18 cellular contexts compared by ENCODE assay signal in the genomic region with DNA sequence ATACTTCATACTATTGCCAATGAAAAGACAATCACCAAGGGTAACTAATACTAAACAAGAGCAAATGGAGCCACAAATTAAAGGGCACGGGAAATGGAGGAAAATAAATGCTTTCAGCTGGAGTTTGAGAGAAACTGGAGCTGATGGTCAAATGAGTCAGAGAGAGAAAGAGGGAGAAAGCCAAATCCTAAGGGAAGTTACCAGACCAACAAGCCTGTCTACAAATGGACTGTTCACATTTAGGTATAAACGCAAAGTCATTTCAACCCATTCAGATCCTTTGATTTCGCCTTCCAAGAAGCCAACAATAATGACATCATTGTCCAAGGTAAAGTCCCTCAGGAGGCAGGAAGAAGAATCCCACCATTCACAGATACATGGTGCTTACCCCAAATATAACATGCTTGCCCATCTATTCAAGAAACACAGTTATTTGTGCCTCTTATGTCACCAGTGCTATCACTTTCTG.
DNase-seq lines count a peak whose midpoint lies in the region; ATAC-seq and TF ChIP-seq lines count a peak whose summit lies in the region.
"Had no signal": no experiment of that assay in that cellular context is flagged by ENCODE, and none has a peak within 500 bp of the region (broad histone marks: within the 10 kb centered on the region; RNA-seq: fewer than 3 reads in every experiment).

No MANE protein-coding gene starts in this region.

- peaks cover 3 to 18% (median 9%) of the 10 kb centered on the region in 4 donors for H3K4me1 Mint-ChIP-seq in CD4-positive, CD25-positive, alpha-beta regulatory T cell
- peaks cover 24% of the 10 kb centered on the region for H3K4me1 Mint-ChIP-seq in activated T-helper 17 cell treated with anti-CD3 and anti-CD28 coated beads, Interleukin-2, amount 50 U/mL, for 72 hours
- H3K4me1 Mint-ChIP-seq: naive B cell had no signal

- intact Hi-C loops in uterus (cut with DNase I; ENCODE audit: low total_unique reads), result no loop called here

- TF ChIP-seq CTCF in fibroblast of pulmonary artery (IDR thresholded peaks at IDR 0.05; ENCODE audit: low read length, missing control alignments) (no peak), uterus (IDR thresholded peaks at IDR 0.05) (no peak)

- DNase-seq in CD4-positive, CD25-positive, alpha-beta regulatory T cell, result peak in 1 of 3 donors; percentile 9
- DNase-seq in fibroblast of pulmonary artery (ENCODE audit: low read depth) (peak; percentile 8), NCI-H146 (lab: John Stamatoyannopoulos, UW) (no peak), NCI-H82 (lab: John Stamatoyannopoulos, UW) (no peak), uterus (no peak)
- DNase-seq: activated CD8-positive, alpha-beta memory T cell treated with anti-CD3 and anti-CD28 coated beads, Interleukin-2, amount 50 U/mL, for 4 hours; DMS153; erythroblast; KG1; naive B cell; NCI-H1048; NCI-H2029 treated with DMSO at 0.1 percent for 48 hours; NCI-H510A; Right ventricle myocardium superior had no signal

- ATAC-seq in CD4-positive, CD25-positive, alpha-beta regulatory T cell (ENCODE audit: low read depth in 2 of 2), result no peak
- peak; percentile 19 for ATAC-seq in activated T-helper 17 cell treated with anti-CD3 and anti-CD28 coated beads, Interleukin-2, amount 50 U/mL, for 72 hours (replicated peaks)

- TF ChIP-seq POLR2A in uterus (IDR thresholded peaks at IDR 0.05), result no peak

- no peaks in the 10 kb centered on the region for H3K9me3 ChIP-seq in CD4-positive, CD25-positive, alpha-beta regulatory T cell (ENCODE audit: control insufficient read depth in 2 of 2, low read length in 2 of 2)
- no peaks in the 10 kb centered on the region for H3K9me3 ChIP-seq in uterus
- H3K9me3 ChIP-seq: thoracic aorta had no signal

- H3K79me2 ChIP-seq in ACC112 (ENCODE audit: control insufficient read depth, insufficient read depth, low read length, unreplicated experiment), result no peaks in the 10 kb centered on the region

- peak overlapping the region; percentile 20 for H3K4me3 ChIP-seq in ACC112 (ENCODE audit: low read depth, low read length)
- H3K4me3 ChIP-seq in CD4-positive, CD25-positive, alpha-beta regulatory T cell (ENCODE audit: low read depth, low read length), result peak overlapping the region; percentile 1
- H3K4me3 ChIP-seq in fibroblast of pulmonary artery (replicated peaks; ENCODE audit: low read depth, low read length), result no peak overlapping the region
- H3K4me3 ChIP-seq in uterus, result no peak overlapping the region
- H3K4me3 ChIP-seq: thoracic aorta had no signal

- peak overlapping the region; percentile 34; the same call in 1 of the 2 replicates for H3K27ac ChIP-seq in ACC112 (ENCODE audit: low read depth, low read length)
- H3K27ac ChIP-seq in CD4-positive, CD25-positive, alpha-beta regulatory T cell (ENCODE audit: insufficient read depth, low read length, poor library complexity, severe bottlenecking), result no peak overlapping the region
- H3K27ac ChIP-seq in uterus, result no peak overlapping the region
- H3K27ac ChIP-seq: thoracic aorta had no signal

- H3K36me3 Mint-ChIP-seq in CD4-positive, CD25-positive, alpha-beta regulatory T cell, result no peaks in the 10 kb centered on the region
- H3K36me3 Mint-ChIP-seq in activated T-helper 17 cell treated with anti-CD3 and anti-CD28 coated beads, Interleukin-2, amount 50 U/mL, for 72 hours (ENCODE audit: low read depth), result no peaks in the 10 kb centered on the region
- H3K36me3 Mint-ChIP-seq: naive B cell had no signal

- H3K4me1 ChIP-seq in ACC112 (ENCODE audit: control insufficient read depth, insufficient read depth, low read length, unreplicated experiment) (peaks cover 14% of the 10 kb centered on the region), uterus (no peaks in the 10 kb centered on the region)
- H3K4me1 ChIP-seq in CD4-positive, CD25-positive, alpha-beta regulatory T cell (ENCODE audit: control insufficient read depth, insufficient read depth, low read length, poor library complexity, severe bottlenecking), result no peaks in the 10 kb centered on the region

- H3K9me3 Mint-ChIP-seq in CD4-positive, CD25-positive, alpha-beta regulatory T cell, result peaks cover 0 to 3% (median 0%) of the 10 kb centered on the region in 7 donors
- peaks cover 3% of the 10 kb centered on the region for H3K9me3 Mint-ChIP-seq in activated T-helper 17 cell treated with anti-CD3 and anti-CD28 coated beads, Interleukin-2, amount 50 U/mL, for 72 hours

- H3K36me3 ChIP-seq in ACC112 (ENCODE audit: insufficient read depth, low read length) (no peaks in the 10 kb centered on the region), uterus (no peaks in the 10 kb centered on the region)
- H3K36me3 ChIP-seq in CD4-positive, CD25-positive, alpha-beta regulatory T cell (ENCODE audit: control insufficient read depth, insufficient read depth, low read length), result no peaks in the 10 kb centered on the region
- H3K36me3 ChIP-seq: thoracic aorta had no signal

- peak overlapping the region in 1 of 4 donors; percentile 3 for H3K4me3 Mint-ChIP-seq in CD4-positive, CD25-positive, alpha-beta regulatory T cell
- peak overlapping the region; percentile 39 for H3K4me3 Mint-ChIP-seq in activated T-helper 17 cell treated with anti-CD3 and anti-CD28 coated beads, Interleukin-2, amount 50 U/mL, for 72 hours
- H3K4me3 Mint-ChIP-seq: naive B cell had no signal

- H3K27ac Mint-ChIP-seq in CD4-positive, CD25-positive, alpha-beta regulatory T cell, result no peak overlapping the region
- H3K27ac Mint-ChIP-seq in activated T-helper 17 cell treated with anti-CD3 and anti-CD28 coated beads, Interleukin-2, amount 50 U/mL, for 72 hours, result peak overlapping the region; percentile 57
- H3K27ac Mint-ChIP-seq: naive B cell, progenitor cell of endocrine pancreas had no signal

- H2AFZ ChIP-seq in ACC112 (ENCODE audit: low read length, unreplicated experiment), result peak overlapping the region; percentile 85

- H3K27me3 ChIP-seq in ACC112 (ENCODE audit: insufficient read depth, low read length) (no peaks in the 10 kb centered on the region), uterus (no peaks in the 10 kb centered on the region)
- H3K27me3 ChIP-seq in CD4-positive, CD25-positive, alpha-beta regulatory T cell (ENCODE audit: control insufficient read depth, insufficient read depth, low read length), result no peaks in the 10 kb centered on the region

- peaks cover 12% of the 10 kb centered on the region for H3K27me3 Mint-ChIP-seq in CD4-positive, CD25-positive, alpha-beta regulatory T cell
- peaks cover 8% of the 10 kb centered on the region for H3K27me3 Mint-ChIP-seq in activated T-helper 17 cell treated with anti-CD3 and anti-CD28 coated beads, Interleukin-2, amount 50 U/mL, for 72 hours

Comparison
In these comparisons a context has a peak if more than half of its experiments do, and no peak if none do; other contexts are left out.
1. H3K4me3 ChIP-seq: peak in ACC112 (single experiment) and CD4-positive, CD25-positive, alpha-beta regulatory T cell (single experiment); none in fibroblast of pulmonary artery (single experiment) and uterus (0 of 2).